ENCODE assay signal across 19 cellular contexts in the genomic region with DNA sequence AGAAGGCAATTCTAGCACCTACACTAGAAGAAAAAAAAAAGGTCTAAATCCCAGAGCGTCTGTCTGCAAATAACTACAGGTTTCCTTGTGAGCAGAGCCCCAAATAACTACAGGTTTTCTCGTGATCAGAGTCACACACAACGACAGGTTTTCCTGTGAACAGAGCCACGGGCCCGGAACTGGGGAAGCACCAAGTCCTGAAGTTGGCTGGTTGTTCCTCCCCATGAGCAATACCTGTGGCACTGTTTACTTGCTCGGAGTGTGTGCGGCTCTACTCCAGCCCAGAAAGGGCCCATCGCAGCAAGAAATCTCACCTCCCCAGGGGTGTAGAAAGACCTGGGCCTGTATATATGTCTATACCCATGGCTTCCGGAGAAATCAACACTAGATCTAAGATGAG. TPM values are rescaled to one million over a fixed set of nuclear protein-coding genes. Genes with fewer than 3 reads are reported as not detected.
A peak's percentile ranks its signal among the peaks of the same experiment; 100 is the strongest.
DNase-seq lines count a peak whose midpoint lies in the region; ATAC-seq and TF ChIP-seq lines count a peak whose summit lies in the region.
"Had no signal": no experiment of that assay in that cellular context is flagged by ENCODE, and none has a peak within 500 bp of the region (broad histone marks: within the 10 kb centered on the region; RNA-seq: fewer than 3 reads in every experiment).

No MANE protein-coding gene starts in this region.

- H3K36me3 ChIP-seq in SK-N-MC (ENCODE audit: insufficient read depth, low read length) = no peaks in the 10 kb centered on the region
- no peaks in the 10 kb centered on the region for H3K36me3 ChIP-seq in left ventricle myocardium inferior
- H3K36me3 ChIP-seq in neuron (ENCODE audit: insufficient read depth, low read length) = no peaks in the 10 kb centered on the region
- no peaks in the 10 kb centered on the region for H3K36me3 ChIP-seq in upper lobe of right lung
- H3K36me3 ChIP-seq: upper lobe of left lung had no signal

- H3K9me3 ChIP-seq in AG04450 (ENCODE audit: control insufficient read depth, insufficient read depth, low read length) (no peaks in the 10 kb centered on the region), SK-N-MC (ENCODE audit: low read depth, low read length) (no peaks in the 10 kb centered on the region), left ventricle myocardium inferior (replicated peaks) (no peaks in the 10 kb centered on the region), neuron (ENCODE audit: low read length) (no peaks in the 10 kb centered on the region), upper lobe of right lung (no peaks in the 10 kb centered on the region)
- H3K9me3 ChIP-seq: A549, mucosa of descending colon, upper lobe of left lung had no signal

- peak overlapping the region; percentile 44 for H2AFZ ChIP-seq in neuron (ENCODE audit: low read depth, low read length)

- H3K4me3 ChIP-seq in AG04450 (ENCODE audit: low read depth, low read length) = peak overlapping the region; percentile 73
- H3K4me3 ChIP-seq in SK-N-MC = peak overlapping the region; percentile 70
- peak overlapping the region; percentile 71 for H3K4me3 ChIP-seq in left ventricle myocardium inferior
- H3K4me3 ChIP-seq in neuron (ENCODE audit: low read length) = no peak overlapping the region
- no peak overlapping the region for H3K4me3 ChIP-seq in upper lobe of right lung
- H3K4me3 ChIP-seq: A549, mucosa of descending colon had no signal

- H3K27me3 ChIP-seq in AG04450 (ENCODE audit: control insufficient read depth, insufficient read depth, low read length) (no peaks in the 10 kb centered on the region), left ventricle myocardium inferior (ENCODE audit: low read depth) (no peaks in the 10 kb centered on the region), neuron (ENCODE audit: insufficient read depth, low read length) (peaks cover 3% of the 10 kb centered on the region), upper lobe of right lung (no peaks in the 10 kb centered on the region)
- H3K27me3 ChIP-seq: upper lobe of left lung had no signal

- peak overlapping the region; percentile 52 for H3K9ac ChIP-seq in SK-N-MC (ENCODE audit: insufficient read length)

- TF ChIP-seq CTCF in AG04450 (IDR thresholded peaks at IDR 0.05; ENCODE audit: low read depth, low read length) = no peak
- TF ChIP-seq CTCF in left ventricle myocardium inferior (IDR thresholded peaks at IDR 0.05; ENCODE audit: borderline replicate concordance) = no peak
- no peak for TF ChIP-seq CTCF in upper lobe of right lung (IDR thresholded peaks at IDR 0.05)

- CTCF ChIA-PET in AG04450 (lab: Charles Lee) = interaction anchor here (0.6 to 7.0 kb wide), 4 partner anchors 26 to 179 kb away, joined by 3 to 54 read pairs (median 3); a partner anchor contains a TSS

- POLR2A ChIA-PET in AG04450 (lab: Yijun Ruan, JAX) = interaction anchor here (1.2 kb wide), 2 partner anchors 11 to 44 kb away, joined by 3 read pairs; no protein-coding TSS in a partner anchor

- H3K4me1 ChIP-seq in left ventricle myocardium inferior = peaks cover 60% of the 10 kb centered on the region
- H3K4me1 ChIP-seq in neuron (ENCODE audit: insufficient read depth, low read length) = peaks cover 14% of the 10 kb centered on the region
- peaks cover 19% of the 10 kb centered on the region for H3K4me1 ChIP-seq in upper lobe of right lung
- H3K4me1 ChIP-seq: A549 had no signal

- H3K27ac ChIP-seq in AG04450 (ENCODE audit: low read depth, low read length) = no peak overlapping the region
- peak overlapping the region; percentile 66 for H3K27ac ChIP-seq in SK-N-MC
- H3K27ac ChIP-seq in left ventricle myocardium inferior (replicated peaks) = peak overlapping the region; percentile 88
- H3K27ac ChIP-seq in upper lobe of right lung = no peak overlapping the region
- H3K27ac ChIP-seq: A549 had no signal

- intact Hi-C loops in left ventricle myocardium inferior (cut with micrococcal nuclease) (no loop called here), upper lobe of right lung (cut with DNase I) (no loop called here)

- no peak for DNase-seq in AG04450 (ENCODE audit: low read depth, low spot score)
- no peak for DNase-seq in SK-N-MC (ENCODE audit: low read depth, low spot score)
- no peak for DNase-seq in left ventricle myocardium inferior
- no peak for DNase-seq in activated CD4-positive, CD25-positive, alpha-beta regulatory T cell (lab: John Stamatoyannopoulos, UW)
- DNase-seq in upper lobe of right lung = no peak
- DNase-seq: activated gamma-delta T cell treated with Interleukin-2 at 50 U/mL for 16 hours; COR-L47; dorsolateral prefrontal cortex; GDM1; mucosa of descending colon; NCI-H1436 treated with DMSO at 0.1 percent for 48 hours; NCI-H446; stimulated activated CD4-positive, alpha-beta T cell treated with anti-CD3 and anti-CD28 coated beads, Interleukin-4, amount 100 ng/mL, for 24 hours had no signal

- ATAC-seq in upper lobe of right lung (no peak), GM19467 (IDR thresholded peaks at IDR 0.05; ENCODE audit: unreplicated experiment) (no peak), GM19452 (IDR thresholded peaks at IDR 0.05; ENCODE audit: unreplicated experiment) (no peak)
- ATAC-seq: A549, HCT116 had no signal

RNA-seq across cellular contexts. Expression of a gene that starts 0.6 kb away (rescaled TPM):
- 80.7 and 105 TPM in 2 replicates for polyA plus RNA-seq in AG04450 (2011; rRNA removed)
- 149 and 226 TPM in 2 replicates for polyA minus RNA-seq in AG04450 (2011; rRNA and poly(A)+ RNA removed)
- total RNA-seq in left ventricle myocardium inferior (214 TPM), upper lobe of right lung (5.9 TPM)

Comparison
In these comparisons a context has a peak if more than half of its experiments do, and no peak if none do; other contexts are left out.
1. H3K27ac ChIP-seq: peak in SK-N-MC (single experiment) and left ventricle myocardium inferior (single experiment); none in AG04450 (single experiment) and upper lobe of right lung (single experiment).
2. H3K4me3 ChIP-seq: peak in AG04450 (single experiment), SK-N-MC (single experiment) and left ventricle myocardium inferior (single experiment); none in neuron (single experiment) and upper lobe of right lung (single experiment).
3. RNA of a gene that starts 0.6 kb away (total RNA-seq): 214 TPM in left ventricle myocardium inferior (single experiment); 5.9 TPM in upper lobe of right lung (single experiment); every median in the first group is over 10 times any median in the second.